In genomic region chr1:86503477-86504129, GRCh38 we compare ENCODE assay signal across 10 cellular contexts. TPM values are rescaled to one million over a fixed set of nuclear protein-coding genes. Genes with fewer than 3 reads are reported as not detected.
A peak's percentile ranks its signal among the peaks of the same experiment; 100 is the strongest.
DNase-seq lines count a peak whose midpoint lies in the region; ATAC-seq and TF ChIP-seq lines count a peak whose summit lies in the region.
"Had no signal": no experiment of that assay in that cellular context is flagged by ENCODE, and none has a peak within 500 bp of the region (broad histone marks: within the 10 kb centered on the region; RNA-seq: fewer than 3 reads in every experiment).

No MANE protein-coding gene starts in this region.

- ATAC-seq in CD8-positive, alpha-beta T cell: no peak
- ATAC-seq in naive thymus-derived CD4-positive, alpha-beta T cell: no peak
- no peak for ATAC-seq in GM21423 (IDR thresholded peaks at IDR 0.05; ENCODE audit: unreplicated experiment)
- ATAC-seq in GM21367 (IDR thresholded peaks at IDR 0.05; ENCODE audit: unreplicated experiment): no peak

- POLR2A ChIA-PET in CD8-positive, alpha-beta T cell (lab: Charles Lee): no interaction called here
- POLR2A ChIA-PET in naive thymus-derived CD4-positive, alpha-beta T cell (lab: Charles Lee): no interaction called here
- POLR2A ChIA-PET in A673 (lab: Charles Lee; ENCODE audit: low non-redundant PET): no interaction called here

- no TSS peak for BruUV-seq in A673 (replicated peaks; lab: Mats Ljungman, UMichigan)

- H3K27me3 Mint-ChIP-seq in CD8-positive, alpha-beta T cell (ENCODE audit: low read depth): peaks cover 12% of the 10 kb centered on the region
- H3K27me3 Mint-ChIP-seq in naive thymus-derived CD4-positive, alpha-beta T cell: peaks cover 0 to 36% (median 6%) of the 10 kb centered on the region in 5 donors

- no peaks in the 10 kb centered on the region for H3K9me3 Mint-ChIP-seq in CD8-positive, alpha-beta T cell
- H3K9me3 Mint-ChIP-seq in naive thymus-derived CD4-positive, alpha-beta T cell: no peaks in the 10 kb centered on the region

- DNase-seq in CD8-positive, alpha-beta T cell: no peak
- peak; percentile 62 for DNase-seq in RPMI7951 (ENCODE audit: low read depth)
- peak; percentile 24 for DNase-seq in fibroblast of the aortic adventitia (ENCODE audit: low read depth)
- DNase-seq in naive thymus-derived CD4-positive, alpha-beta T cell: peak in 1 of 9 donors; percentile 13
- no peak for DNase-seq in A673 (ENCODE audit: low spot score)
- no peak for DNase-seq in GDM1 (lab: John Stamatoyannopoulos, UW)
- DNase-seq: GF-D8 had no signal

- no peak for TF ChIP-seq CTCF in CD8-positive, alpha-beta T cell (IDR thresholded peaks at IDR 0.05)
- TF ChIP-seq CTCF in fibroblast of the aortic adventitia (IDR thresholded peaks at IDR 0.05; ENCODE audit: insufficient read depth, low read length): no peak
- no peak for TF ChIP-seq CTCF in A673 (conservative IDR thresholded peaks at IDR 0.05; ENCODE audit: low read depth, low read length)

- peaks cover 7% of the 10 kb centered on the region for H3K4me1 ChIP-seq in CD8-positive, alpha-beta T cell (ENCODE audit: insufficient read depth, low read length)
- H3K4me1 ChIP-seq in naive thymus-derived CD4-positive, alpha-beta T cell (ENCODE audit: control insufficient read depth in 2 of 2, insufficient read depth in 2 of 2, low read length in 2 of 2): peaks cover 0 to 8% of the 10 kb centered on the region in 2 donors
- no peaks in the 10 kb centered on the region for H3K4me1 ChIP-seq in A673 (ENCODE audit: insufficient read depth, low read length, poor library complexity, severe bottlenecking)

- H3K36me3 Mint-ChIP-seq in CD8-positive, alpha-beta T cell: no peaks in the 10 kb centered on the region
- H3K36me3 Mint-ChIP-seq in naive thymus-derived CD4-positive, alpha-beta T cell: no peaks in the 10 kb centered on the region

- H3K4me1 Mint-ChIP-seq in CD8-positive, alpha-beta T cell (ENCODE audit: low read depth): peaks cover 8% of the 10 kb centered on the region
- peaks cover 0 to 18% (median 10%) of the 10 kb centered on the region in 7 donors for H3K4me1 Mint-ChIP-seq in naive thymus-derived CD4-positive, alpha-beta T cell

- no peak overlapping the region for H3K27ac ChIP-seq in CD8-positive, alpha-beta T cell (ENCODE audit: low read depth, low read length)
- no peak overlapping the region for H3K27ac ChIP-seq in naive thymus-derived CD4-positive, alpha-beta T cell (ENCODE audit: low read depth, low read length)
- H3K27ac ChIP-seq in A673 (ENCODE audit: low read depth, low read length, poor library complexity, severe bottlenecking): no peak overlapping the region

- CTCF ChIA-PET in CD8-positive, alpha-beta T cell (lab: Charles Lee): interaction anchor here (1.6 to 7.7 kb wide), 5 partner anchors 11 to 126 kb away, joined by 3 to 85 read pairs (median 8); no protein-coding TSS in a partner anchor
- CTCF ChIA-PET in naive thymus-derived CD4-positive, alpha-beta T cell (lab: Charles Lee): interaction anchor here (1.3 to 2.9 kb wide), 3 partner anchors 124 to 579 kb away, joined by 4 to 20 read pairs (median 4); no protein-coding TSS in a partner anchor
- CTCF ChIA-PET in A673 (lab: Charles Lee): interaction anchor here (0.7 kb wide), 1 partner anchor 31 kb away, joined by 4 read pairs; no protein-coding TSS in a partner anchor

- H3K9me3 ChIP-seq in CD8-positive, alpha-beta T cell (ENCODE audit: low read length): no peaks in the 10 kb centered on the region
- H3K9me3 ChIP-seq in naive thymus-derived CD4-positive, alpha-beta T cell (ENCODE audit: control insufficient read depth in 2 of 3, low read length in 3 of 3): no peaks in the 10 kb centered on the region
- H3K9me3 ChIP-seq in A673 (ENCODE audit: low read depth, low read length, poor library complexity, severe bottlenecking): no peaks in the 10 kb centered on the region

- no peak overlapping the region for H3K27ac Mint-ChIP-seq in CD8-positive, alpha-beta T cell
- no peak overlapping the region for H3K27ac Mint-ChIP-seq in naive thymus-derived CD4-positive, alpha-beta T cell

- peak overlapping the region; percentile 24 for H3K4me3 ChIP-seq in CD8-positive, alpha-beta T cell (ENCODE audit: low read depth, low read length)
- H3K4me3 ChIP-seq in fibroblast of the aortic adventitia (ENCODE audit: low read depth, low read length) (no peak overlapping the region), A673 (ENCODE audit: low read depth, low read length, poor library complexity, severe bottlenecking) (no peak overlapping the region)
- H3K4me3 ChIP-seq in naive thymus-derived CD4-positive, alpha-beta T cell (ENCODE audit: low read length): no peak overlapping the region

- intact Hi-C loops in CD8-positive, alpha-beta T cell (cut with DNase I, micrococcal nuclease): loop anchor here (1.0 to 10.0 kb wide), 8 partner anchors 85 to 821 kb away; partner anchors contain the start of genes ODF2L (in 2 of the 2), HS2ST1 (in 1 of the 2), LMO4 (in 1 of the 2) and SELENOF (in 1 of the 2)
- intact Hi-C loops in naive thymus-derived CD4-positive, alpha-beta T cell (cut with micrococcal nuclease): loop anchor here (5.0 to 10.0 kb wide), 6 partner anchors 201 to 824 kb away; partner anchors contain the start of genes HS2ST1 (in 1 of the 2), LMO4 (in 1 of the 2), SELENOF (in 1 of the 2) and SH3GLB1 (in 1 of the 2)
- intact Hi-C loops in A673 (cut with micrococcal nuclease; ENCODE audit: unreplicated experiment): loop anchor here (10.0 kb wide), 1 partner anchor 241 kb away; no protein-coding TSS in a partner anchor

- H3K36me3 ChIP-seq in CD8-positive, alpha-beta T cell (ENCODE audit: insufficient read depth, low read length): no peaks in the 10 kb centered on the region
- no peaks in the 10 kb centered on the region for H3K36me3 ChIP-seq in naive thymus-derived CD4-positive, alpha-beta T cell (ENCODE audit: control insufficient read depth in 2 of 3, insufficient read depth in 3 of 3, low read length in 3 of 3)
- H3K36me3 ChIP-seq in A673 (ENCODE audit: insufficient read depth, low read length, poor library complexity, severe bottlenecking): no peaks in the 10 kb centered on the region

- peak overlapping the region; percentile 88 for H3K4me3 Mint-ChIP-seq in CD8-positive, alpha-beta T cell
- peak overlapping the region in 7 of 10 donors; percentile 49 to 89 (median 85) for H3K4me3 Mint-ChIP-seq in naive thymus-derived CD4-positive, alpha-beta T cell

- H3K27me3 ChIP-seq in CD8-positive, alpha-beta T cell (ENCODE audit: insufficient read depth, low read length): no peaks in the 10 kb centered on the region
- H3K27me3 ChIP-seq in naive thymus-derived CD4-positive, alpha-beta T cell (ENCODE audit: control insufficient read depth in 2 of 2, insufficient read depth in 2 of 2, low read length in 2 of 2): no peaks in the 10 kb centered on the region
- no peaks in the 10 kb centered on the region for H3K27me3 ChIP-seq in A673 (replicated peaks; ENCODE audit: insufficient read depth, low read depth, low read length, poor library complexity)

RNA-seq across cellular contexts. Expression of gene CLCA1, which starts 34.9 kb away (rescaled TPM):
- not detected for total RNA-seq in CD8-positive, alpha-beta T cell
- total RNA-seq in RPMI7951 (2014; rRNA removed; shearing (Covaris generic)): not detected in 2 replicates
- total RNA-seq in fibroblast of the aortic adventitia (ENCODE audit: low replicate concordance) (not detected in 2 replicates), A673 (2021) (not detected in 2 replicates)
- total RNA-seq in naive thymus-derived CD4-positive, alpha-beta T cell: not detected
- polyA plus RNA-seq in naive thymus-derived CD4-positive, alpha-beta T cell: not detected
- total RNA-seq: dermis microvascular lymphatic vessel endothelial cell had no signal

RNA-seq across cellular contexts. Expression of gene CLCA4, which starts 43.3 kb away (rescaled TPM):
- not detected for total RNA-seq in CD8-positive, alpha-beta T cell
- not detected in 2 replicates for total RNA-seq in RPMI7951 (2014; rRNA removed; shearing (Covaris generic))
- total RNA-seq in fibroblast of the aortic adventitia (ENCODE audit: low replicate concordance) (not detected in 2 replicates), A673 (2021) (not detected in 2 replicates)
- total RNA-seq in naive thymus-derived CD4-positive, alpha-beta T cell: not detected
- polyA plus RNA-seq in naive thymus-derived CD4-positive, alpha-beta T cell: not detected
- total RNA-seq: dermis microvascular lymphatic vessel endothelial cell had no signal

Comparison
In these comparisons a context has a peak if more than half of its experiments do, and no peak if none do; other contexts are left out.
1. DNase-seq: peak in RPMI7951 (single experiment) and fibroblast of the aortic adventitia (single experiment); none in CD8-positive, alpha-beta T cell (0 of 7), A673 (single experiment) and GDM1 (single experiment).